8 cellular contexts compared by ENCODE assay signal in the genomic region with DNA sequence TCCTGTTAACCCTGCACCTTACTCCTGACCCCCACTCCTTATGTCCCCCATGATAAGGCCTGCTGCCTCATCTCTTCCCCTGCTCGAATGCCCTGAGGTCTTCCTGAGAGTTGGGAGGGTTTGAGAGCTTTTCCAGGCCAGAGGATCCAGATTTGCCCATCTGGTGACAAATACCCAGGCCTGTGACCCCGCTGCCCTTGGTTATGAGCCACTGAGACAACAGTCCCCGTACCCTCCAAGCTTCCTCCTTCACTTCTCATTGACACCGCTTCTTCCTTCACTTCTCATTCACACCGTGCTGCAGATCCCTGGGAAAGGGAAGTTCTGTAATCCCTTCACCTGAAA. TPM values are rescaled to one million over a fixed set of nuclear protein-coding genes. Genes with fewer than 3 reads are reported as not detected.
DNase-seq lines count a peak whose midpoint lies in the region; ATAC-seq and TF ChIP-seq lines count a peak whose summit lies in the region.

No MANE protein-coding gene starts in this region.

- DNase-seq in stimulated activated naive CD8-positive, alpha-beta T cell treated with anti-CD3 and anti-CD28 coated beads, Interleukin-15, Interleukin-2, amounts not matched to agents 100 U/mL and 50 U/mL, for 24 hours = no peak
- DNase-seq in cerebellar cortex (ENCODE audit: low spot score) (peak; percentile 12), mucosa of descending colon (no peak), cerebellum (ENCODE audit: low spot score) (no peak), iPS-NIHi7 (ENCODE audit: extremely low spot score) (no peak)

- no peaks in the 10 kb centered on the region for H3K9me3 Mint-ChIP-seq in stimulated activated naive CD8-positive, alpha-beta T cell treated with anti-CD3 and anti-CD28 coated beads, Interleukin-15, Interleukin-2, amounts not matched to agents 100 ng/mL and 50 ng/mL, for 24 hours

- H3K4me1 ChIP-seq in mucosa of descending colon (ENCODE audit: low read depth) = peaks cover 5% of the 10 kb centered on the region

- peaks cover 68% of the 10 kb centered on the region for H3K4me1 Mint-ChIP-seq in stimulated activated naive CD8-positive, alpha-beta T cell treated with anti-CD3 and anti-CD28 coated beads, Interleukin-15, Interleukin-2, amounts not matched to agents 100 ng/mL and 50 ng/mL, for 24 hours (ENCODE audit: low read depth)

- H3K36me3 Mint-ChIP-seq in stimulated activated naive CD8-positive, alpha-beta T cell treated with anti-CD3 and anti-CD28 coated beads, Interleukin-15, Interleukin-2, amounts not matched to agents 100 ng/mL and 50 ng/mL, for 24 hours (ENCODE audit: low read depth) = peaks cover 4% of the 10 kb centered on the region

- no peaks in the 10 kb centered on the region for H3K9me3 ChIP-seq in mucosa of descending colon

- TF ChIP-seq CTCF in mucosa of descending colon (IDR thresholded peaks at IDR 0.05) = no peak

- peak overlapping the region; percentile 91 for H3K4me3 Mint-ChIP-seq in stimulated activated naive CD8-positive, alpha-beta T cell treated with anti-CD3 and anti-CD28 coated beads, Interleukin-15, Interleukin-2, amounts not matched to agents 100 ng/mL and 50 ng/mL, for 24 hours

- H3K27me3 Mint-ChIP-seq in stimulated activated naive CD8-positive, alpha-beta T cell treated with anti-CD3 and anti-CD28 coated beads, Interleukin-15, Interleukin-2, amounts not matched to agents 100 ng/mL and 50 ng/mL, for 24 hours = no peaks in the 10 kb centered on the region

- H3K4me3 ChIP-seq in mucosa of descending colon = peak overlapping the region; percentile 15

- intact Hi-C loops in mucosa of descending colon (cut with DNase I, micrococcal nuclease) = no loop called here

- no peaks in the 10 kb centered on the region for H3K36me3 ChIP-seq in mucosa of descending colon (ENCODE audit: low read depth)

- H3K27ac Mint-ChIP-seq in stimulated activated naive CD8-positive, alpha-beta T cell treated with anti-CD3 and anti-CD28 coated beads, Interleukin-15, Interleukin-2, amounts not matched to agents 100 ng/mL and 50 ng/mL, for 24 hours = peak overlapping the region; percentile 52

- ATAC-seq in stimulated activated naive CD8-positive, alpha-beta T cell treated with anti-CD3 and anti-CD28 coated beads, Interleukin-15, Interleukin-2, amounts not matched to agents 100 U/mL and 50 U/mL, for 24 hours = no peak
- ATAC-seq in mucosa of descending colon (no peak), HG03108 (IDR thresholded peaks at IDR 0.05; ENCODE audit: unreplicated experiment) (no peak), GM21528 (IDR thresholded peaks at IDR 0.05; ENCODE audit: low FRiP score, unreplicated experiment) (no peak)

RNA-seq across cellular contexts. Expression of a gene that starts 0.6 kb away (rescaled TPM):
- total RNA-seq in mucosa of descending colon = 10 to 100 TPM; 22.0 to 32.1 (median 30.9) TPM
- total RNA-seq in cerebellum = 13.5 TPM

RNA-seq across cellular contexts. Expression of a gene that starts 29.7 kb away (rescaled TPM):
- total RNA-seq in mucosa of descending colon = 100 to 1,000 TPM in 1 of 3 donors, 10 to 100 TPM in 1, 1 to 10 TPM in 1; 8.8 to 190 (median 23.4) TPM
- 0.36 TPM for total RNA-seq in cerebellum

RNA-seq across cellular contexts. Expression of a gene that starts 50.0 kb away (rescaled TPM):
- not detected for total RNA-seq in mucosa of descending colon
- not detected for total RNA-seq in cerebellum
